In the genomic region with DNA sequence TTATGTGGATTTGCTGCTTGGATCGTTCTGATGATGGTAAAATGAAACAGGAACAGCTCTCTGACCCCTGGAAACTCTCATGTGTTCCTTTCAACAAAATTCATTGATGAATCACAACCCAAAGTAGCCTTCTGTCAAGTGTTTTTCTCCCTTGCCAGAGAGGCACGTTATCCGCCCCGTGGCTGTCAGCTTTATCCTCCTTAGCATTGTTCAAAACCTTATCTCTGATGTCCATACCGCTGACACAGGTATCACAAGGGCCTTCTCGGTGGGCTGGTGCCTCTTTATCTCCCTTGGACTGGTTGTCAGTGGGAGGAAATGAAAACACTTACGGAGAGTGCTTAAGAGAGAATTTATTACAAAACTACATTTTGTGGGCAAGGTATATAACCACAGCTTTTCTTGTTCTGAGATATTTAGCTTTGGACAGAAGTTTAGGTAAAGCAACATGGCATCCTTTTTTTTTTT, we compare ENCODE assay signal across 9 cellular contexts.
DNase-seq lines count a peak whose midpoint lies in the region; ATAC-seq, FAIRE-seq and TF ChIP-seq lines count a peak whose summit lies in the region.
"Had no signal": no experiment of that assay in that cellular context is flagged by ENCODE, and none has a peak within 500 bp of the region (broad histone marks: within the 10 kb centered on the region; RNA-seq: fewer than 3 reads in every experiment).

No MANE protein-coding gene starts in this region.

- H3K27me3 ChIP-seq in pancreas: no peaks in the 10 kb centered on the region

- H3K36me3 ChIP-seq in pancreas: no peaks in the 10 kb centered on the region

- TF ChIP-seq CTCF in pancreas (IDR thresholded peaks at IDR 0.05): no peak

- 56 to 70% methylated on average over 7 of the region's 7 CpGs for WGBS in pancreas, 2 donors

- H3K4me1 Mint-ChIP-seq in activated T-cell treated with anti-CD3 and anti-CD28 coated beads, Interleukin-2, amount 50 U/mL, for 24 hours (ENCODE audit: low read depth): peaks cover 38% of the 10 kb centered on the region
- peaks cover 6% of the 10 kb centered on the region for H3K4me1 Mint-ChIP-seq in stimulated activated effector memory CD8-positive, alpha-beta T cell treated with anti-CD3 and anti-CD28 coated beads, Interleukin-12 subunit alpha, Interleukin-12 subunit beta, amount 100 ng/mL, for 72 hours

- no peak for DNase-seq in activated T-cell treated with anti-CD3 and anti-CD28 coated beads, Interleukin-2, amount 50 U/mL, for 24 hours
- no peak for DNase-seq in activated T-cell treated with anti-CD3 and anti-CD28 coated beads for 4 hours
- DNase-seq in activated T-cell treated with anti-CD3 and anti-CD28 coated beads, Interleukin-2, amount 50 U/mL, for 48 hours: peak; percentile 47 to 51
- DNase-seq in stimulated activated effector memory CD8-positive, alpha-beta T cell treated with anti-CD3 and anti-CD28 coated beads, Interleukin-12 subunit alpha, Interleukin-12 subunit beta, amount 100 ng/mL, for 72 hours (ENCODE audit: low spot score in 2 of 2): peak in 1 of 2 donors; percentile 52
- no peak for DNase-seq in islet precursor cell
- DNase-seq in AG20443 (ENCODE audit: low spot score): no peak
- no peak for DNase-seq in pancreas

- no peaks in the 10 kb centered on the region for H3K36me3 Mint-ChIP-seq in activated T-cell treated with anti-CD3 and anti-CD28 coated beads, Interleukin-2, amount 50 U/mL, for 24 hours (ENCODE audit: low read depth)
- no peaks in the 10 kb centered on the region for H3K36me3 Mint-ChIP-seq in stimulated activated effector memory CD8-positive, alpha-beta T cell treated with anti-CD3 and anti-CD28 coated beads, Interleukin-12 subunit alpha, Interleukin-12 subunit beta, amount 100 ng/mL, for 72 hours

- H3K27ac Mint-ChIP-seq in activated T-cell treated with anti-CD3 and anti-CD28 coated beads, Interleukin-2, amount 50 U/mL, for 24 hours: peak overlapping the region; percentile 65
- peak overlapping the region; percentile 45 for H3K27ac Mint-ChIP-seq in stimulated activated effector memory CD8-positive, alpha-beta T cell treated with anti-CD3 and anti-CD28 coated beads, Interleukin-12 subunit alpha, Interleukin-12 subunit beta, amount 100 ng/mL, for 72 hours

- no peaks in the 10 kb centered on the region for H3K9me3 Mint-ChIP-seq in activated T-cell treated with anti-CD3 and anti-CD28 coated beads, Interleukin-2, amount 50 U/mL, for 24 hours
- H3K9me3 Mint-ChIP-seq in stimulated activated effector memory CD8-positive, alpha-beta T cell treated with anti-CD3 and anti-CD28 coated beads, Interleukin-12 subunit alpha, Interleukin-12 subunit beta, amount 100 ng/mL, for 72 hours: no peaks in the 10 kb centered on the region

- H3K27ac ChIP-seq in pancreas: no peak overlapping the region
- H3K27ac ChIP-seq: HL-60 had no signal

- peak; percentile 50 for ATAC-seq in HG03342 (IDR thresholded peaks at IDR 0.05; ENCODE audit: unreplicated experiment)
- ATAC-seq in stimulated activated effector memory CD8-positive, alpha-beta T cell treated with anti-CD3 and anti-CD28 coated beads, Interleukin-12 subunit alpha, Interleukin-12 subunit beta, amount 100 ng/mL, for 72 hours: peak; percentile 65
- no peak for ATAC-seq in pancreas

- no peak for FAIRE-seq in pancreas (lab: Jason Lieb, UNC)

- H3K4me3 Mint-ChIP-seq in activated T-cell treated with anti-CD3 and anti-CD28 coated beads, Interleukin-2, amount 50 U/mL, for 24 hours: peak overlapping the region; percentile 33
- H3K4me3 Mint-ChIP-seq in stimulated activated effector memory CD8-positive, alpha-beta T cell treated with anti-CD3 and anti-CD28 coated beads, Interleukin-12 subunit alpha, Interleukin-12 subunit beta, amount 100 ng/mL, for 72 hours: no peak overlapping the region

- H3K9me3 ChIP-seq in pancreas: no peaks in the 10 kb centered on the region

- H3K4me3 ChIP-seq in pancreas: no peak overlapping the region

- intact Hi-C loops in pancreas (cut with DNase I): no loop called here

- H3K4me1 ChIP-seq in pancreas: peaks cover 0 to 7% (median 6%) of the 10 kb centered on the region in 3 donors

- H3K27me3 Mint-ChIP-seq in activated T-cell treated with anti-CD3 and anti-CD28 coated beads, Interleukin-2, amount 50 U/mL, for 24 hours: peaks cover 4% of the 10 kb centered on the region

Comparison
In these comparisons a context has a peak if more than half of its experiments do, and no peak if none do; other contexts are left out.
1. DNase-seq: peak in activated T-cell treated with anti-CD3 and anti-CD28 coated beads, Interleukin-2, amount 50 U/mL, for 48 hours (2 of 2); none in activated T-cell treated with anti-CD3 and anti-CD28 coated beads, Interleukin-2, amount 50 U/mL, for 24 hours (single experiment), activated T-cell treated with anti-CD3 and anti-CD28 coated beads for 4 hours (single experiment), islet precursor cell (single experiment), AG20443 (single experiment) and pancreas (0 of 6).
2. ATAC-seq: peak in HG03342 (single experiment) and stimulated activated effector memory CD8-positive, alpha-beta T cell treated with anti-CD3 and anti-CD28 coated beads, Interleukin-12 subunit alpha, Interleukin-12 subunit beta, amount 100 ng/mL, for 72 hours (single experiment); none in pancreas (0 of 4).